10 cellular contexts compared by ENCODE assay signal in genomic region chr17:45306623-45307022, GRCh38. TPM values are rescaled to one million over a fixed set of nuclear protein-coding genes. Genes with fewer than 3 reads are reported as not detected.
DNase-seq lines count a peak whose midpoint lies in the region; ATAC-seq and TF ChIP-seq lines count a peak whose summit lies in the region.
"Had no signal": no experiment of that assay in that cellular context is flagged by ENCODE, and none has a peak within 500 bp of the region (broad histone marks: within the 10 kb centered on the region; RNA-seq: fewer than 3 reads in every experiment).

No MANE protein-coding gene starts in this region.

- peak overlapping the region; percentile 39 for H3K4me3 Mint-ChIP-seq in natural killer cell treated with Interleukin-12 subunit alpha and Interleukin-12 subunit beta and Interleukin-15 and Interleukin-18, amount 100 ng/mL, for 72 hours

- H3K9ac ChIP-seq in GM23248: peak overlapping the region; percentile 51

- peaks cover 64% of the 10 kb centered on the region for H3F3A ChIP-seq in GM23248 (ENCODE audit: insufficient read depth)

- H3K36me3 Mint-ChIP-seq in natural killer cell treated with Interleukin-12 subunit alpha and Interleukin-12 subunit beta and Interleukin-15 and Interleukin-18, amount 100 ng/mL, for 72 hours: peaks cover 11% of the 10 kb centered on the region

- in situ Hi-C loops in GM23248 (cut with MboI): no loop called here
- in situ Hi-C loops in astrocyte of the spinal cord (cut with HindIII; ENCODE audit: low sequenced_read_pairs): no loop called here
- in situ Hi-C loops in ACHN (cut with HindIII; ENCODE audit: low pct_ligation_motif_present, low pct_unique_long_range_greater_than_20kb, low sequenced_read_pairs): loop anchor here (10.0 kb wide), 1 partner anchor 78 kb away; no protein-coding TSS in a partner anchor

- H3K4me1 Mint-ChIP-seq in natural killer cell treated with Interleukin-12 subunit alpha and Interleukin-12 subunit beta and Interleukin-15 and Interleukin-18, amount 100 ng/mL, for 72 hours (ENCODE audit: low read depth in 2 of 2): peaks cover 66 to 68% of the 10 kb centered on the region in 2 donors

- peaks cover 73% of the 10 kb centered on the region for H3K4me1 ChIP-seq in GM23248 (ENCODE audit: insufficient read depth)

- no peaks in the 10 kb centered on the region for H3K9me3 ChIP-seq in GM23248 (ENCODE audit: low read depth)

- H2AFZ ChIP-seq in GM23248: no peak overlapping the region

- DNase-seq in GM23248: no peak
- DNase-seq in astrocyte of the spinal cord (ENCODE audit: low read depth, low spot score): no peak
- no peak for DNase-seq in natural killer cell treated with Interleukin-12 subunit alpha and Interleukin-12 subunit beta and Interleukin-15 and Interleukin-18, amount 100 ng/mL, for 72 hours (ENCODE audit: low spot score)
- DNase-seq in OCI-M1 (lab: John Stamatoyannopoulos, UW): no peak
- no peak for DNase-seq in activated effector memory CD4-positive, alpha-beta T cell treated with Interleukin-2 at 50 U/mL for 16 hours
- no peak for DNase-seq in ACHN

- no peaks in the 10 kb centered on the region for H3K27me3 Mint-ChIP-seq in natural killer cell treated with Interleukin-12 subunit alpha and Interleukin-12 subunit beta and Interleukin-15 and Interleukin-18, amount 100 ng/mL, for 72 hours

- no peak for ATAC-seq in natural killer cell treated with Interleukin-12 subunit alpha and Interleukin-12 subunit beta and Interleukin-15 and Interleukin-18, amount 100 ng/mL, for 72 hours
- no peak for ATAC-seq in GM21515 (IDR thresholded peaks at IDR 0.05; ENCODE audit: unreplicated experiment)

- H3K9me3 Mint-ChIP-seq in natural killer cell treated with Interleukin-12 subunit alpha and Interleukin-12 subunit beta and Interleukin-15 and Interleukin-18, amount 100 ng/mL, for 72 hours: no peaks in the 10 kb centered on the region

- no peaks in the 10 kb centered on the region for H3K27me3 ChIP-seq in GM23248 (replicated peaks; ENCODE audit: insufficient read depth)

- H3K4me2 ChIP-seq in GM23248 (ENCODE audit: unreplicated experiment): peak overlapping the region; percentile 63

- no peaks in the 10 kb centered on the region for H3K36me3 ChIP-seq in GM23248 (ENCODE audit: low read depth)

- H3K4me3 ChIP-seq in GM23248 (no peak overlapping the region), astrocyte of the spinal cord (ENCODE audit: low read depth, low read length) (no peak overlapping the region)

- no peak overlapping the region for H3K27ac ChIP-seq in 22Rv1
- peak overlapping the region; percentile 92 for H3K27ac ChIP-seq in GM23248

- H3K27ac Mint-ChIP-seq in natural killer cell treated with Interleukin-12 subunit alpha and Interleukin-12 subunit beta and Interleukin-15 and Interleukin-18, amount 100 ng/mL, for 72 hours: peak overlapping the region; percentile 96 to 98

- TF ChIP-seq CTCF in 22Rv1 (IDR thresholded peaks at IDR 0.05) (0 out of 2 replicates have a peak, but pooled peaks have one; percentile 10), astrocyte of the spinal cord (IDR thresholded peaks at IDR 0.05; ENCODE audit: low read depth, low read length) (peak; percentile 7)

- H3K79me2 ChIP-seq in GM23248 (ENCODE audit: insufficient read depth): peaks cover 85% of the 10 kb centered on the region

- no peaks in the 10 kb centered on the region for H4K20me1 ChIP-seq in GM23248 (ENCODE audit: insufficient read depth)

- WGBS in GM23248 (ENCODE audit: low coverage in 1 of 2, low lambda C conversion rate in 2 of 2, missing lambda C conversion rate in 2 of 2), 2 experiments: 62 to 66% methylated on average over 5 of the region's 5 CpGs

- H3K9me2 ChIP-seq in GM23248 (ENCODE audit: insufficient read depth): no peaks in the 10 kb centered on the region

RNA-seq across cellular contexts. Expression of gene MAP3K14, which starts 10.2 kb away (rescaled TPM):
- total RNA-seq in GM23248 (2014; rRNA removed; shearing (Covaris generic)): 3.0 and 4.2 TPM in 2 replicates
- polyA plus RNA-seq in GM23248 (2016; fragmentation: Nextera tagmentation; extraction: Ambion mirVana): 2.7 and 3.4 TPM in 2 replicates
- 10 to 100 TPM; 65.9 to 75.4 TPM for total RNA-seq in natural killer cell treated with Interleukin-12 subunit alpha and Interleukin-12 subunit beta and Interleukin-15 and Interleukin-18, amount 100 ng/mL, for 72 hours

RNA-seq across cellular contexts. Expression of gene SPATA32, which starts 44.7 kb away (rescaled TPM):
- total RNA-seq in GM23248 (2014; rRNA removed; shearing (Covaris generic)): not detected in 2 replicates
- not detected in 2 replicates for polyA plus RNA-seq in GM23248 (2016; fragmentation: Nextera tagmentation; extraction: Ambion mirVana)
- total RNA-seq in natural killer cell treated with Interleukin-12 subunit alpha and Interleukin-12 subunit beta and Interleukin-15 and Interleukin-18, amount 100 ng/mL, for 72 hours: under 1 TPM; 0.62 to 0.81 TPM
- total RNA-seq: dermis blood vessel endothelial cell, M059J had no signal

Comparison
In these comparisons a context has a peak if more than half of its experiments do, and no peak if none do; other contexts are left out.
1. RNA of gene MAP3K14, which starts 10.2 kb away (total RNA-seq): 65.9 to 75.4 TPM in natural killer cell treated with Interleukin-12 subunit alpha and Interleukin-12 subunit beta and Interleukin-15 and Interleukin-18, amount 100 ng/mL, for 72 hours; 3.0 to 4.2 TPM in GM23248; every median in the first group is over 10 times any median in the second.